23 cellular contexts compared by ENCODE assay signal in genomic region chr3:123137001-123137400, GRCh38.
A peak's percentile ranks its signal among the peaks of the same experiment; 100 is the strongest.
DNase-seq lines count a peak whose midpoint lies in the region; ATAC-seq and TF ChIP-seq lines count a peak whose summit lies in the region.
"Had no signal": no experiment of that assay in that cellular context is flagged by ENCODE, and none has a peak within 500 bp of the region (broad histone marks: within the 10 kb centered on the region; RNA-seq: fewer than 3 reads in every experiment).

No MANE protein-coding gene starts in this region.

- H3K4me3 ChIP-seq in IMR-90 (ENCODE audit: insufficient read depth, low read depth, low read length) (no peak overlapping the region), smooth muscle cell (no peak overlapping the region), left ventricle myocardium inferior (no peak overlapping the region)
- H3K4me3 ChIP-seq: BLaER1 treated with 17β-estradiol and CSF1 and Interleukin-3, amounts not matched to agents 10 nM and 100 nM; SJCRH30 had no signal

- H3K4ac ChIP-seq in IMR-90 (ENCODE audit: low read depth, low read length), result no peak overlapping the region

- H3K4me1 ChIP-seq in IMR-90 (ENCODE audit: control insufficient read depth, insufficient read depth, low read length) (no peaks in the 10 kb centered on the region), smooth muscle cell (ENCODE audit: low read depth) (no peaks in the 10 kb centered on the region), left ventricle myocardium inferior (no peaks in the 10 kb centered on the region)
- H3K4me1 ChIP-seq: SJCRH30 had no signal

- H2BK15ac ChIP-seq in IMR-90 (ENCODE audit: low read depth, low read length), result no peak overlapping the region

- no peak overlapping the region for H3K4me3 Mint-ChIP-seq in glutamatergic neuron (ENCODE audit: unreplicated experiment)
- H3K4me3 Mint-ChIP-seq: CD8-positive, alpha-beta T cell; HFFc6; T-helper 1 cell treated with Interleukin-12 subunit alpha and Interleukin-12 subunit beta and Interleukin-4 antibody, amounts not matched to agents 30 μg/mL and 1 μg/mL, for 36 hours had no signal

- no peak overlapping the region for H4K5ac ChIP-seq in IMR-90 (ENCODE audit: low read depth, low read length)

- in situ Hi-C loops in IMR-90 (cut with MboI; ENCODE audit: low sequenced_read_pairs), result no loop called here

- no peak overlapping the region for H3K4me2 ChIP-seq in IMR-90 (ENCODE audit: low read depth, low read length)
- H3K4me2 ChIP-seq in smooth muscle cell, result no peak overlapping the region
- H3K4me2 ChIP-seq: BLaER1 treated with 17β-estradiol and CSF1 and Interleukin-3, amounts not matched to agents 10 nM and 100 nM had no signal

- H3K56ac ChIP-seq in IMR-90 (ENCODE audit: extremely low read depth, insufficient read depth, low read length), result no peak overlapping the region

- TF ChIP-seq RAD21 in IMR-90 (IDR thresholded peaks at IDR 0.05; ENCODE audit: low read length), result no peak

- H2BK120ac ChIP-seq in IMR-90 (ENCODE audit: low read depth, low read length), result no peak overlapping the region

- H2AFZ ChIP-seq in IMR-90 (replicated peaks; ENCODE audit: low read length, poor library complexity), result no peak overlapping the region
- no peak overlapping the region for H2AFZ ChIP-seq in smooth muscle cell (ENCODE audit: low read depth)

- H4K20me1 ChIP-seq in IMR-90 (ENCODE audit: insufficient read depth, low read length) (no peaks in the 10 kb centered on the region), smooth muscle cell (ENCODE audit: low read depth) (peaks cover 80% of the 10 kb centered on the region)

- no peak overlapping the region for H2AK9ac ChIP-seq in IMR-90 (replicated peaks; ENCODE audit: low read depth, low read length, poor library complexity)

- H3K9ac ChIP-seq in IMR-90 (ENCODE audit: low read depth, low read length) (no peak overlapping the region; the same call in 1 of the 2 replicates), smooth muscle cell (ENCODE audit: low read depth) (no peak overlapping the region)
- H3K9ac ChIP-seq: BLaER1 treated with 17β-estradiol and CSF1 and Interleukin-3, amounts not matched to agents 10 nM and 100 nM had no signal

- H3K27ac ChIP-seq in IMR-90 (ENCODE audit: insufficient read depth, low read length), result no peak overlapping the region
- H3K27ac ChIP-seq in smooth muscle cell (ENCODE audit: low read depth), result no peak overlapping the region
- H3K27ac ChIP-seq in left ventricle myocardium inferior (replicated peaks), result no peak overlapping the region
- H3K27ac ChIP-seq: BLaER1 treated with 17β-estradiol and CSF1 and Interleukin-3, amounts not matched to agents 10 nM and 100 nM; SJCRH30 had no signal

- no peaks in the 10 kb centered on the region for H3K79me2 ChIP-seq in smooth muscle cell (ENCODE audit: low read depth)

- no peaks in the 10 kb centered on the region for H3K9me3 ChIP-seq in IMR-90 (ENCODE audit: control insufficient read depth, insufficient read depth, low read length)
- H3K9me3 ChIP-seq in smooth muscle cell (replicated peaks; ENCODE audit: low read depth), result no peaks in the 10 kb centered on the region
- H3K9me3 ChIP-seq in left ventricle myocardium inferior (replicated peaks), result no peaks in the 10 kb centered on the region
- H3K9me3 ChIP-seq: BLaER1 treated with 17β-estradiol and CSF1 and Interleukin-3, amounts not matched to agents 10 nM and 100 nM; SJCRH30 had no signal

- no peak overlapping the region for H2BK5ac ChIP-seq in IMR-90 (ENCODE audit: low read depth, low read length, poor library complexity, severe bottlenecking)

- no peak overlapping the region for H3K18ac ChIP-seq in IMR-90 (ENCODE audit: low read depth, low read length)

- intact Hi-C loops in IMR-90 (cut with micrococcal nuclease), result no loop called here
- intact Hi-C loops in left ventricle myocardium inferior (cut with micrococcal nuclease), result no loop called here

- H3F3A ChIP-seq in smooth muscle cell (ENCODE audit: low read depth), result no peaks in the 10 kb centered on the region

- H3K4me1 Mint-ChIP-seq in glutamatergic neuron (ENCODE audit: low read depth, unreplicated experiment), result peaks cover 42% of the 10 kb centered on the region

- peak overlapping the region; percentile 74 for H3K27ac Mint-ChIP-seq in glutamatergic neuron (ENCODE audit: unreplicated experiment)
- H3K27ac Mint-ChIP-seq: CD8-positive, alpha-beta T cell; HFFc6; T-helper 1 cell treated with Interleukin-12 subunit alpha and Interleukin-12 subunit beta and Interleukin-4 antibody, amounts not matched to agents 30 μg/mL and 1 μg/mL, for 36 hours had no signal

- peaks cover 13% of the 10 kb centered on the region for H3K9me3 Mint-ChIP-seq in glutamatergic neuron (ENCODE audit: unreplicated experiment)
- H3K9me3 Mint-ChIP-seq: CD8-positive, alpha-beta T cell; HFFc6; T-helper 1 cell treated with Interleukin-12 subunit alpha and Interleukin-12 subunit beta and Interleukin-4 antibody, amounts not matched to agents 30 μg/mL and 1 μg/mL, for 36 hours had no signal

- 100% methylated on average over 1 of the region's 2 CpGs; no CpG with 5 or more reads in 1 of the 2 experiments for WGBS in IMR-90 (ENCODE audit: extremely low coverage in 2 of 2, insufficient read length in 1 of 2), 2 experiments
- 79% methylated on average over 2 of the region's 2 CpGs for WGBS in smooth muscle cell (ENCODE audit: low lambda C conversion rate)

- no peaks in the 10 kb centered on the region for H3K9me1 ChIP-seq in IMR-90 (ENCODE audit: insufficient read depth, low read length)

- H3K27me3 ChIP-seq in IMR-90 (ENCODE audit: control insufficient read depth, insufficient read depth, low read length), result no peaks in the 10 kb centered on the region
- no peaks in the 10 kb centered on the region for H3K27me3 ChIP-seq in smooth muscle cell (ENCODE audit: low read depth)
- H3K27me3 ChIP-seq in left ventricle myocardium inferior (ENCODE audit: low read depth), result no peaks in the 10 kb centered on the region
- H3K27me3 ChIP-seq: BLaER1 treated with 17β-estradiol and CSF1 and Interleukin-3, amounts not matched to agents 10 nM and 100 nM; SJCRH30 had no signal

- H3K79me1 ChIP-seq in IMR-90 (ENCODE audit: low read depth in 1 of 2, low read length in 2 of 2), result no peaks in the 10 kb centered on the region; a peak in 2 of 4 replicates

- no peak overlapping the region for H2BK20ac ChIP-seq in IMR-90 (ENCODE audit: low read depth, low read length)

- H4K91ac ChIP-seq in IMR-90 (ENCODE audit: insufficient read depth, low read depth, low read length), result no peak overlapping the region

- no peak for TF ChIP-seq POLR2A in IMR-90 (IDR thresholded peaks at IDR 0.05; ENCODE audit: low read depth, low read length)

- no peaks in the 10 kb centered on the region for H3K36me3 Mint-ChIP-seq in glutamatergic neuron (ENCODE audit: unreplicated experiment)

- no peak overlapping the region for H3K23ac ChIP-seq in IMR-90 (ENCODE audit: low read depth, low read length)

- H4K8ac ChIP-seq in IMR-90 (ENCODE audit: low read depth in 2 of 2, low read length in 2 of 2), result no peak overlapping the region

- H3K14ac ChIP-seq in IMR-90 (replicated peaks; ENCODE audit: low read depth, low read length), result no peak overlapping the region

- BruUV-seq in IMR-90 (replicated peaks; lab: Mats Ljungman, UMichigan), result no TSS peak

- dilution Hi-C loops in IMR-90 (cut with HindIII; ENCODE audit: low sequenced_read_pairs, unreplicated experiment), result no loop called here

- ATAC-seq in IMR-90 (ENCODE audit: low read depth), result no peak
- no peak for ATAC-seq in SK-N-SH treated with all-trans-retinoic acid at 6 μM for 48 hours
- ATAC-seq in GM18517 (IDR thresholded peaks at IDR 0.05; ENCODE audit: unreplicated experiment), result no peak
- ATAC-seq in HG03520 (IDR thresholded peaks at IDR 0.05; ENCODE audit: unreplicated experiment), result no peak
- ATAC-seq: CD8-positive, alpha-beta T cell had no signal

- POLR2A ChIA-PET in IMR-90 (lab: Charles Lee; ENCODE audit: unreplicated experiment), result no interaction called here

- H3K36me3 ChIP-seq in IMR-90 (ENCODE audit: control insufficient read depth, insufficient read depth, low read length) (peaks cover 20% of the 10 kb centered on the region), smooth muscle cell (ENCODE audit: low read depth) (no peaks in the 10 kb centered on the region), left ventricle myocardium inferior (peaks cover 28% of the 10 kb centered on the region)

- DNase-seq in IMR-90 (no peak), glutamatergic neuron (no peak), smooth muscle cell (lab: John Stamatoyannopoulos, UW; ENCODE audit: unreplicated experiment) (no peak), left ventricle myocardium inferior (no peak)
- DNase-seq: ACHN; Calu3; CD8-positive, alpha-beta T cell; DMS153; GDM1; H7; HFFc6; NCI-H1930; NCI-H2171; NCI-H345; NCI-H524; NCI-H774; OCI-M1; SJCRH30 had no signal

- CTCF ChIA-PET in IMR-90 (lab: Yijun Ruan, JAX), result no interaction called here

- TF ChIP-seq CTCF in IMR-90 (conservative IDR thresholded peaks at IDR 0.05; ENCODE audit: low read depth, low read length) (no peak), glutamatergic neuron (IDR thresholded peaks at IDR 0.05; ENCODE audit: partially characterized antibody, unreplicated experiment) (no peak), smooth muscle cell (IDR thresholded peaks at IDR 0.05; ENCODE audit: borderline replicate concordance, insufficient read depth, poor library complexity, severe bottlenecking) (no peak), left ventricle myocardium inferior (IDR thresholded peaks at IDR 0.05; ENCODE audit: borderline replicate concordance) (no peak)

- no peak overlapping the region for H2AK5ac ChIP-seq in IMR-90 (ENCODE audit: low read depth, low read length)

- peaks cover 12% of the 10 kb centered on the region for H3K27me3 Mint-ChIP-seq in glutamatergic neuron (ENCODE audit: unreplicated experiment)

TF ChIP-seq in IMR-90, 13 proteins besides CTCF, POLR2A, EP300 and RAD21:
- TF ChIP-seq MXI1 (IDR thresholded peaks at IDR 0.05; ENCODE audit: borderline replicate concordance, low read depth, low read length) (no peak), MAFK (IDR thresholded peaks at IDR 0.05; ENCODE audit: low read depth, low read length) (peak; percentile 89)

TF ChIP-seq in SK-N-SH treated with all-trans-retinoic acid at 6 μM for 48 hours, 23 proteins besides CTCF, POLR2A, EP300 and RAD21:
- TF ChIP-seq ZNF565 (CRISPR knock-in tag; conservative IDR thresholded peaks at IDR 0.05; ENCODE audit: low read depth), result no peak
- 0 out of 2 replicates have a peak, but pooled peaks have one; percentile 32 for TF ChIP-seq TCF4 (CRISPR knock-in tag; IDR thresholded peaks at IDR 0.05; ENCODE audit: borderline replicate concordance)
